In the genomic region with DNA sequence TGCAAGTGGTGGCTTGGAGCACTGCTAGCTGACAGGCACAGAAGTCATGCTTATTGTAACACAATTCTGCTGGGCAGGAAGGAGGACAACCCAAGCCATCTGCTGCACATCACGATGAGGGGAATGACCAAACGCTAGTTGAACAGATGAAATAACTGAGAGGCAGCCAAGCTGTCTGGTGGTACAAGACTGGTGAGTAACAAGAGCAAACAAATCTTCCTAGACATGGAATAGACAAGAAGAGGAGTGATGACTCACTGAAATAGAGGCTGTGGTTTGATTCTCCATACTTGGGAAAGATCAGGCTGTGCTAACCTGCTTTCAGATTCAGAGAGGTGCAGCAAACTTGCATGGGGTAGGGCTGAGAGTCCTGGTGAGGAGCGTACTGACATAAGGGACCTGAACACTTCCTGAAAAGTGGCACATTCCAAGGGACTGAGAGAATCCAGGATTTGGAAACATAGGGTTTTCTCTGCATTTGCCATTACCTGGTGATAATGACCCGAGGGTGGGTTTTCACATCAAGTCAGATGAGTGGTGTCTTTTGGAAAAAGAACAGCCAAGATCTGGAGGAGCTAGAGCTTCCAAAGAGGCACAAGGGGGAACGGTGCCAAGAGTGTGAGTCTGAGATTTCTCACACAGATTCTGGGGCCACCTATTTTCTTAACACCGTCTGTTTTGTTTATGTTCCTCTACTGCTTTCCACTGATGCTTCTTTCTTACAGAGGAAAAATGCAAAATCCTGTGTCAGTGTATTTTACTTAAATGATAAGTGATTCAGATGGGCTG, we compare ENCODE assay signal across 1 cellular context.
TF ChIP-seq lines count a peak whose summit lies in the region.

No MANE protein-coding gene starts in this region.

TF ChIP-seq in A549, 52 proteins besides CTCF, POLR2A, EP300 and RAD21 (continued from another document):
- TF ChIP-seq, protein P1, sequence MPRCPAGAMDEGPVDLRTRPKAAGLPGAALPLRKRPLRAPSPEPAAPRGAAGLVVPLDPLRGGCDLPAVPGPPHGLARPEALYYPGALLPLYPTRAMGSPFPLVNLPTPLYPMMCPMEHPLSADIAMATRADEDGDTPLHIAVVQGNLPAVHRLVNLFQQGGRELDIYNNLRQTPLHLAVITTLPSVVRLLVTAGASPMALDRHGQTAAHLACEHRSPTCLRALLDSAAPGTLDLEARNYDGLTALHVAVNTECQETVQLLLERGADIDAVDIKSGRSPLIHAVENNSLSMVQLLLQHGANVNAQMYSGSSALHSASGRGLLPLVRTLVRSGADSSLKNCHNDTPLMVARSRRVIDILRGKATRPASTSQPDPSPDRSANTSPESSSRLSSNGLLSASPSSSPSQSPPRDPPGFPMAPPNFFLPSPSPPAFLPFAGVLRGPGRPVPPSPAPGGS (IDR thresholded peaks at IDR 0.05) = no peak
- TF ChIP-seq ESRRA (IDR thresholded peaks at IDR 0.05; ENCODE audit: borderline replicate concordance, low read length) = no peak
- TF ChIP-seq FOSB (CRISPR knock-in tag; IDR thresholded peaks at IDR 0.05) = no peak
- TF ChIP-seq MAFK (IDR thresholded peaks at IDR 0.05; ENCODE audit: partially characterized antibody) = peak; percentile 54
- no peak for TF ChIP-seq HEYL (CRISPR knock-in tag; IDR thresholded peaks at IDR 0.05)
- no peak for TF ChIP-seq CHD4 (IDR thresholded peaks at IDR 0.05; ENCODE audit: borderline replicate concordance)
- no peak for TF ChIP-seq HDAC2 (IDR thresholded peaks at IDR 0.05)
- peak; percentile 78 for TF ChIP-seq GATA3 (IDR thresholded peaks at IDR 0.05; ENCODE audit: borderline replicate concordance)
- peak; percentile 82 for TF ChIP-seq FOSL2 (IDR thresholded peaks at IDR 0.05)
- TF ChIP-seq FOSL2 (CRISPR knock-in tag; IDR thresholded peaks at IDR 0.05) = peak; percentile 94
- TF ChIP-seq JUNB (IDR thresholded peaks at IDR 0.05) = peak; percentile 92
- TF ChIP-seq EHF (CRISPR knock-in tag; IDR thresholded peaks at IDR 0.05) = no peak
- TF ChIP-seq ZNF302 (CRISPR knock-in tag; IDR thresholded peaks at IDR 0.05) = no peak
